Comparison of ENCODE assay signal across 26 cellular contexts in the genomic region with DNA sequence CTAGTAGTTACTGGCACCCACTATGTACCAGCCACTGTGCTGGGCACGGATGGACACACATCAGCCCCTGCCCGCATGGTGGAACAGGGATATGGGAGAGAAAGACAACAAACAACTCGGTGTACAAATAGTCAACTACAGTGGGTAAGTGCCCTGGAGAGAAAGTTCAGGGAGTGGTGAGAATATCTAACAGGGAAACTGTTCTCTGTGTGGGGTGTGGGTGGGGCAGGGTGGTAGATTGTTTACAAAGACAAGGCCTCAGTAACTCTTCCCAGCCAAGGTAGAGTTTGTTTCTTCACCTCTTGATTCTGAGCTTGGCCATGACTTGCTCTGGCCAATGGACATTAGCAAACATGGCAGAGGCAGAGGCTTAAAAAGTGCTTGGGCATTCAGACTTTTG.
"Had no signal": no experiment of that assay in that cellular context is flagged by ENCODE, and none has a peak within 500 bp of the region (broad histone marks: within the 10 kb centered on the region; RNA-seq: fewer than 3 reads in every experiment).

No MANE protein-coding gene starts in this region.

- H3K27ac ChIP-seq: ascending aorta, body of pancreas, SK-N-MC, VCaP had no signal

- H3K4me3 Mint-ChIP-seq: activated CD4-positive, alpha-beta memory T cell treated with anti-CD3 and anti-CD28 coated beads, Interleukin-2, amount 10 ng/mL, durations not matched to agents 7 days and 5 days; activated CD4-positive, alpha-beta T cell treated with anti-CD3 and anti-CD28 coated beads for 36 hours; activated naive CD8-positive, alpha-beta T cell treated with anti-CD3 and anti-CD28 coated beads, Interleukin-2, amount 50 U/mL, for 24 hours; activated T-cell treated with anti-CD3 and anti-CD28 coated beads, Interleukin-2, amount 50 U/mL, for 4 hours had no signal

- H3K4me1 Mint-ChIP-seq: activated CD4-positive, alpha-beta memory T cell treated with anti-CD3 and anti-CD28 coated beads, Interleukin-2, amount 10 ng/mL, durations not matched to agents 7 days and 5 days; activated CD4-positive, alpha-beta T cell treated with anti-CD3 and anti-CD28 coated beads for 36 hours had no signal

- H3K9me3 ChIP-seq: ascending aorta, body of pancreas, MG63 had no signal

- H3K9me3 Mint-ChIP-seq: activated CD4-positive, alpha-beta memory T cell treated with anti-CD3 and anti-CD28 coated beads, Interleukin-2, amount 10 ng/mL, durations not matched to agents 7 days and 5 days; activated naive CD8-positive, alpha-beta T cell treated with anti-CD3 and anti-CD28 coated beads, Interleukin-2, amount 50 U/mL, for 24 hours; activated T-cell treated with anti-CD3 and anti-CD28 coated beads, Interleukin-2, amount 50 U/mL, for 4 hours had no signal

- H3K27me3 ChIP-seq: ascending aorta, body of pancreas, MG63 had no signal

- H3K36me3 ChIP-seq: ascending aorta, MG63 had no signal

- H3K36me3 Mint-ChIP-seq: activated naive CD4-positive, alpha-beta T cell treated with anti-CD3 and anti-CD28 coated beads, Interleukin-2, amount 50 U/mL, for 72 hours had no signal

- H3K4me1 ChIP-seq: ascending aorta had no signal

- H3K4me3 ChIP-seq: ascending aorta, body of pancreas, MG63, SK-N-MC had no signal

- H3K27ac Mint-ChIP-seq: activated CD4-positive, alpha-beta memory T cell treated with anti-CD3 and anti-CD28 coated beads, Interleukin-2, amount 10 ng/mL, durations not matched to agents 7 days and 5 days; activated CD4-positive, alpha-beta T cell treated with anti-CD3 and anti-CD28 coated beads for 36 hours; activated naive CD4-positive, alpha-beta T cell treated with anti-CD3 and anti-CD28 coated beads, Interleukin-2, amount 50 U/mL, for 72 hours; activated naive CD8-positive, alpha-beta T cell treated with anti-CD3 and anti-CD28 coated beads, Interleukin-2, amount 50 U/mL, for 24 hours had no signal

- ATAC-seq: activated CD4-positive, alpha-beta T cell treated with anti-CD3 and anti-CD28 coated beads for 36 hours; activated naive CD4-positive, alpha-beta T cell treated with anti-CD3 and anti-CD28 coated beads, Interleukin-2, amount 50 U/mL, for 72 hours; activated naive CD8-positive, alpha-beta T cell treated with anti-CD3 and anti-CD28 coated beads, Interleukin-2, amount 50 U/mL, for 24 hours; activated T-cell treated with anti-CD3 and anti-CD28 coated beads, Interleukin-2, amount 50 U/mL, for 4 hours; body of pancreas had no signal

- DNase-seq: activated CD4-positive, alpha-beta memory T cell treated with anti-CD3 and anti-CD28 coated beads, Interleukin-2, amount 10 ng/mL, durations not matched to agents 7 days and 5 days; activated CD4-positive, alpha-beta T cell treated with anti-CD3 and anti-CD28 coated beads for 36 hours; activated CD4-positive, alpha-beta T cell treated with anti-CD3 and anti-CD28 coated beads, Interleukin-2, amount 50 U/mL, for 1 hour; activated CD8-positive, alpha-beta memory T cell treated with anti-CD3 and anti-CD28 coated beads, Interleukin-2, amount 50 U/mL, for 4 hours; activated naive CD4-positive, alpha-beta T cell treated with Interleukin-2 at 50 U/mL for 16 hours; activated naive CD8-positive, alpha-beta T cell treated with anti-CD3 and anti-CD28 coated beads, Interleukin-2, amount 50 U/mL, for 24 hours; activated T-cell treated with anti-CD3 and anti-CD28 coated beads, Interleukin-2, amount 50 U/mL, for 4 hours; amniotic stem cell; body of pancreas; MG63; MV-4-11; NCI-H1092 treated with DMSO at 0.1 percent for 48 hours; NCI-H1417 treated with DMSO at 0.1 percent for 48 hours; NCI-H1694; NCI-H2029; NCI-H2107; NCI-H2171 treated with DMSO at 0.1 percent for 48 hours; NCI-H345; NCI-H510A; NCI-H526 treated with DMSO at 0.1 percent for 48 hours; NCI-H82; T-helper 1 cell had no signal
